In the genomic region with DNA sequence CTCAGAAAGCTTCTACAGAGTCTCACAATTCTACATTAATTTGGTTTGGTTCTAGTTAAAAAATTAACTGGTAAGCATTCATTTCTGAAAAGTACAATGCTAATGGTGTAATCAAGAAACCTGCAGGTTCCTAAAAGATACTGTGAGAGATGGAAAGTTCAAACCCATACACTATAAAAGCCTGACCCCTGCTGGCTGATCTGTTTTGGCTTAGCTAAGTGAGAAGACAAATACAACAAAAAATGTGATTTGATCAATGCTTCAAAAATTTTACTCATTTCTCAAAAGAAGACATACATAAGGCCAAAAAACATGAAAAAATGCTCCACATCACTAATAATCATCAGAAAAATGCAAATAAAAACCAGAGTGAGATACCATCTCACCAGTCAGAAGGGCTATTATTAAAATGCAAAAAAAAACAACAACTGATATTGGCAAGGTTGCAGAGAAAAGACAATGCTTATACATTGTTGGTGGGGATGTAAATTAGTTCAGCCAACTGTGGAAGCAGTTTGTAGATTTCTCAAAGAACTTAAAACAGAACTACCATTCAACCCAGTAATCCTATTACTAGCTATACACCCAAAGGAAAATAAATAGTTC, we compare ENCODE assay signal across 9 cellular contexts.
DNase-seq lines count a peak whose midpoint lies in the region; ATAC-seq, FAIRE-seq and TF ChIP-seq lines count a peak whose summit lies in the region.
"Had no signal": no experiment of that assay in that cellular context is flagged by ENCODE, and none has a peak within 500 bp of the region (broad histone marks: within the 10 kb centered on the region; RNA-seq: fewer than 3 reads in every experiment).

No MANE protein-coding gene starts in this region.

- no peak overlapping the region for H3K9ac ChIP-seq in SU-DHL-6 (ENCODE audit: low read length)

- H2AFZ ChIP-seq in SU-DHL-6 (ENCODE audit: low read depth, low read length, severe bottlenecking) = no peak overlapping the region

- no peaks in the 10 kb centered on the region for H3K79me2 ChIP-seq in SU-DHL-6 (ENCODE audit: insufficient read depth, low read length)

- H3K27ac ChIP-seq in SU-DHL-6 (ENCODE audit: low read depth, low read length) = no peak overlapping the region
- H3K27ac ChIP-seq: neutrophil had no signal

- H3K4me3 Mint-ChIP-seq in neural crest cell = no peak overlapping the region
- no peak overlapping the region for H3K4me3 Mint-ChIP-seq in stimulated activated effector memory CD8-positive, alpha-beta T cell treated with anti-CD3 and anti-CD28 coated beads, Interleukin-12 subunit alpha, Interleukin-12 subunit beta, amount 100 ng/mL, for 72 hours

- no peak overlapping the region for H3K4me2 ChIP-seq in SU-DHL-6 (ENCODE audit: low read depth, low read length, poor library complexity, severe bottlenecking)

- no peak for ATAC-seq in GM21717 (IDR thresholded peaks at IDR 0.05; ENCODE audit: unreplicated experiment)
- ATAC-seq in stimulated activated effector memory CD8-positive, alpha-beta T cell treated with anti-CD3 and anti-CD28 coated beads, Interleukin-12 subunit alpha, Interleukin-12 subunit beta, amount 100 ng/mL, for 72 hours = no peak

- no peak overlapping the region for H3K27ac Mint-ChIP-seq in neural crest cell (ENCODE audit: unreplicated experiment)
- H3K27ac Mint-ChIP-seq in stimulated activated effector memory CD8-positive, alpha-beta T cell treated with anti-CD3 and anti-CD28 coated beads, Interleukin-12 subunit alpha, Interleukin-12 subunit beta, amount 100 ng/mL, for 72 hours = no peak overlapping the region

- H3K4me1 Mint-ChIP-seq in neural crest cell = peaks cover 15% of the 10 kb centered on the region
- H3K4me1 Mint-ChIP-seq in stimulated activated effector memory CD8-positive, alpha-beta T cell treated with anti-CD3 and anti-CD28 coated beads, Interleukin-12 subunit alpha, Interleukin-12 subunit beta, amount 100 ng/mL, for 72 hours = no peaks in the 10 kb centered on the region

- no peaks in the 10 kb centered on the region for H3F3A ChIP-seq in SU-DHL-6 (ENCODE audit: insufficient read depth)

- no peaks in the 10 kb centered on the region for H3K9me2 ChIP-seq in SU-DHL-6 (replicated peaks; ENCODE audit: insufficient read depth, low read length)

- H3K9me3 Mint-ChIP-seq in neural crest cell = no peaks in the 10 kb centered on the region
- H3K9me3 Mint-ChIP-seq in stimulated activated effector memory CD8-positive, alpha-beta T cell treated with anti-CD3 and anti-CD28 coated beads, Interleukin-12 subunit alpha, Interleukin-12 subunit beta, amount 100 ng/mL, for 72 hours = no peaks in the 10 kb centered on the region

- H4K20me1 ChIP-seq in SU-DHL-6 (ENCODE audit: low read depth, low read length) = no peaks in the 10 kb centered on the region

- H3K27me3 Mint-ChIP-seq in neural crest cell (ENCODE audit: low read depth) = no peaks in the 10 kb centered on the region

- H3K27me3 ChIP-seq in SU-DHL-6 (ENCODE audit: low read length) = no peaks in the 10 kb centered on the region
- H3K27me3 ChIP-seq: neutrophil had no signal

- no peaks in the 10 kb centered on the region for H3K9me3 ChIP-seq in SU-DHL-6 (ENCODE audit: insufficient read depth, low read length)
- H3K9me3 ChIP-seq: neutrophil had no signal

- FAIRE-seq in G401.6 (lab: Jason Lieb, UNC) = peak; percentile 84

- TF ChIP-seq CTCF in AG09309 (IDR thresholded peaks at IDR 0.05; ENCODE audit: control insufficient read depth, insufficient read depth, low read depth, low read length, missing control alignments) = peak; percentile 62
- peak; percentile 71 for TF ChIP-seq CTCF in SU-DHL-6 (IDR thresholded peaks at IDR 0.05; ENCODE audit: insufficient read depth, low read length, poor library complexity, severe bottlenecking)
- peak; percentile 78 for TF ChIP-seq CTCF in neural crest cell (conservative IDR thresholded peaks at IDR 0.05)

- peaks cover 7% of the 10 kb centered on the region for H3K36me3 Mint-ChIP-seq in neural crest cell (ENCODE audit: low read depth)
- H3K36me3 Mint-ChIP-seq in stimulated activated effector memory CD8-positive, alpha-beta T cell treated with anti-CD3 and anti-CD28 coated beads, Interleukin-12 subunit alpha, Interleukin-12 subunit beta, amount 100 ng/mL, for 72 hours = no peaks in the 10 kb centered on the region

- H3K4me3 ChIP-seq in AG09309 (ENCODE audit: control insufficient read depth, low read depth, low read length) (no peak overlapping the region), SU-DHL-6 (ENCODE audit: insufficient read depth, low read length, poor library complexity, severe bottlenecking) (no peak overlapping the region)

- H3K36me3 ChIP-seq in SU-DHL-6 (ENCODE audit: low read length) = no peaks in the 10 kb centered on the region
- H3K36me3 ChIP-seq: neutrophil had no signal

- no peak for TF ChIP-seq POLR2A in erythroblast (IDR thresholded peaks at IDR 0.05; ENCODE audit: low read length)

- DNase-seq in AG09309 (ENCODE audit: low read depth) = peak; percentile 8
- peak; percentile 32 for DNase-seq in HPDE6-E6E7 (ENCODE audit: extremely low spot score)
- DNase-seq in erythroblast (lab: John Stamatoyannopoulos, UW) = peak; percentile 26 to 47
- DNase-seq in neural crest cell (ENCODE audit: low read depth, low spot score) = peak; percentile 44
- no peak for DNase-seq in stimulated activated effector memory CD8-positive, alpha-beta T cell treated with anti-CD3 and anti-CD28 coated beads, Interleukin-12 subunit alpha, Interleukin-12 subunit beta, amount 100 ng/mL, for 72 hours (ENCODE audit: low spot score in 2 of 2)

Comparison
In these comparisons a context has a peak if more than half of its experiments do, and no peak if none do; other contexts are left out.
1. DNase-seq: peak in AG09309 (single experiment), HPDE6-E6E7 (single experiment), erythroblast (2 of 2) and neural crest cell (single experiment); none in stimulated activated effector memory CD8-positive, alpha-beta T cell treated with anti-CD3 and anti-CD28 coated beads, Interleukin-12 subunit alpha, Interleukin-12 subunit beta, amount 100 ng/mL, for 72 hours (0 of 2).
2. Peak in every context shown above with its lines, with median percentiles within 50 percentile points of each other: CTCF ChIP-seq.